Comparison of ENCODE assay signal across 8 cellular contexts in the genomic region with DNA sequence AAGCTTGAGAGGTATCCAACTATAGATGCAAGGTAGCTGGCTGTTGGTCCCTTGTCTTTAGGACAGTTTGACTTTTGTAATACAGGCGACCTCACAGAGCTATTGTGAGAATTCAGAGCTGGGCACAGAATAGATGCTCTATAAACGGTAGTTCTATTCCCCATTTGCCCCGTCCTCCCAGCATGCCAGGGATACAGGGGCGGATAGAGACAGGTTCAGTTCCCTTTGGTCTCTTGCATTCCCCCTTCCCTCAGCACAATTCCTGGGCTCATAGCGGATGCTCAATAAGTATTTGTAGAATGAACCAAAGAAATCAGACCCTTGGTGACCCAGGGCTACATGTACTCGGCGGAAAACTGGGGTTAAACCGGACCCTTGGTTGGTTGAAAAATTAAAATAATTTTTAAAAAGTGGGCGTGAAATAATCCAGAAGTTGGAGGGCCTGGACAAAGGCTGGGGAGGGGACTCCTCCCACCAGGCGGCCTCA. TPM values are rescaled to one million over a fixed set of nuclear protein-coding genes. Genes with fewer than 3 reads are reported as not detected.
DNase-seq lines count a peak whose midpoint lies in the region; ATAC-seq, FAIRE-seq and TF ChIP-seq lines count a peak whose summit lies in the region.

No MANE protein-coding gene starts in this region.

- H3K9me3 ChIP-seq in SU-DHL-6 (ENCODE audit: insufficient read depth, low read length) (no peaks in the 10 kb centered on the region), gastrocnemius medialis (no peaks in the 10 kb centered on the region)

- peak overlapping the region; percentile 90 for H2AFZ ChIP-seq in GM23338
- H2AFZ ChIP-seq in SU-DHL-6 (ENCODE audit: low read depth, low read length, severe bottlenecking), result peak overlapping the region; percentile 50

- peaks cover 42% of the 10 kb centered on the region for H3K79me2 ChIP-seq in GM23338 (replicated peaks; ENCODE audit: insufficient read depth)
- H3K79me2 ChIP-seq in SU-DHL-6 (ENCODE audit: insufficient read depth, low read length), result peaks cover 42% of the 10 kb centered on the region

- H3K9me2 ChIP-seq in GM23338 (ENCODE audit: insufficient read depth) (peaks cover 7% of the 10 kb centered on the region), SU-DHL-6 (replicated peaks; ENCODE audit: insufficient read depth, low read length) (no peaks in the 10 kb centered on the region)

- peak overlapping the region; percentile 68 for H3K9ac ChIP-seq in SU-DHL-6 (ENCODE audit: low read length)

- H3K4me3 Mint-ChIP-seq in GM23338, result peak overlapping the region; percentile 87

- H3K36me3 ChIP-seq in GM23338 (ENCODE audit: insufficient read depth) (no peaks in the 10 kb centered on the region; the same call in 1 of the 2 replicates), SU-DHL-6 (ENCODE audit: low read length) (peaks cover 4% of the 10 kb centered on the region; the same call in 1 of the 2 replicates), gastrocnemius medialis (no peaks in the 10 kb centered on the region)

- in situ Hi-C loops in gastrocnemius medialis (cut with MboI; ENCODE audit: low sequenced_read_pairs in 4 of 4), result no loop called here

- H3K27ac ChIP-seq in GM23338 (ENCODE audit: low read depth) (peak overlapping the region; percentile 64; the same call in 1 of the 2 replicates), SU-DHL-6 (ENCODE audit: low read depth, low read length) (0 out of 2 replicates have a peak overlapping the region, but pooled peaks have one; percentile 17), gastrocnemius medialis (peak overlapping the region; percentile 93 to 99 (median 98))

- no peak for TF ChIP-seq POLR2A in gastrocnemius medialis (IDR thresholded peaks at IDR 0.05)

- H3K4me1 ChIP-seq in GM23338 (ENCODE audit: insufficient read depth) (peaks cover 34% of the 10 kb centered on the region), gastrocnemius medialis (peaks cover 35 to 38% of the 10 kb centered on the region in 2 donors)

- H3K4me3 ChIP-seq in GM23338 (peak overlapping the region; percentile 64), SU-DHL-6 (ENCODE audit: insufficient read depth, low read length, poor library complexity, severe bottlenecking) (peak overlapping the region; percentile 62), fibroblast of pulmonary artery (replicated peaks; ENCODE audit: low read depth, low read length) (peak overlapping the region; percentile 48), gastrocnemius medialis (peak overlapping the region; percentile 45 to 99 (median 86))

- H4K20me1 ChIP-seq in GM23338 (replicated peaks; ENCODE audit: insufficient read depth), result peaks cover 30% of the 10 kb centered on the region
- peaks cover 13% of the 10 kb centered on the region; the same call in 1 of the 2 replicates for H4K20me1 ChIP-seq in SU-DHL-6 (ENCODE audit: low read depth, low read length)

- no peaks in the 10 kb centered on the region for H3K9me3 Mint-ChIP-seq in GM23338

- DNase-seq in GM23338 (ENCODE audit: low spot score), result no peak
- no peak for DNase-seq in fibroblast of pulmonary artery (ENCODE audit: low read depth)
- DNase-seq in gastrocnemius medialis, result no peak
- DNase-seq in hypothalamus (lab: John Stamatoyannopoulos, UW), result no peak
- no peak for DNase-seq in HUDEP-2 (lab: John Stamatoyannopoulos, UW; ENCODE audit: unreplicated experiment in 76 of 76)
- no peak for DNase-seq in GM19239 (ENCODE audit: insufficient read length, low spot score)

- peaks cover 35% of the 10 kb centered on the region for H3K36me3 Mint-ChIP-seq in GM23338 (ENCODE audit: low read depth)

- H3F3A ChIP-seq in GM23338 (replicated peaks; ENCODE audit: low read depth) (no peaks in the 10 kb centered on the region), SU-DHL-6 (ENCODE audit: insufficient read depth) (0 out of 2 replicates have a peak, but pooled peaks cover 4% of the 10 kb centered on the region)

- intact Hi-C loops in gastrocnemius medialis (cut with DNase I; ENCODE audit: low total_unique reads), result loop anchor here (2.0 to 10.0 kb wide), 3 partner anchors 23 to 667 kb away; a partner anchor contains a TSS

- peaks cover 22% of the 10 kb centered on the region for H3K27me3 Mint-ChIP-seq in GM23338 (ENCODE audit: insufficient read depth, low read depth, poor library complexity)

- H3K4me2 ChIP-seq in GM23338 (peak overlapping the region; percentile 88), SU-DHL-6 (ENCODE audit: low read depth, low read length, poor library complexity, severe bottlenecking) (peak overlapping the region; percentile 92)

- ATAC-seq in GM23338 (peak; percentile 6), gastrocnemius medialis (no peak), HG03045 (IDR thresholded peaks at IDR 0.05; ENCODE audit: unreplicated experiment) (no peak)

- peaks cover 44% of the 10 kb centered on the region for H3K4me1 Mint-ChIP-seq in GM23338

- FAIRE-seq in GM19239 (lab: Jason Lieb, UNC), result no peak

- H3K27me3 ChIP-seq in GM23338 (ENCODE audit: insufficient read depth) (peaks cover 28% of the 10 kb centered on the region), SU-DHL-6 (ENCODE audit: low read length) (no peaks in the 10 kb centered on the region), gastrocnemius medialis (no peaks in the 10 kb centered on the region)

- H3K27ac Mint-ChIP-seq in GM23338, result peak overlapping the region; percentile 90

- TF ChIP-seq CTCF in GM23338 (conservative IDR thresholded peaks at IDR 0.05; ENCODE audit: low read depth in 2 of 2) (0 out of 4 replicates have a peak, but pooled peaks of 1 of the 2 experiments have one; percentile 9), SU-DHL-6 (IDR thresholded peaks at IDR 0.05; ENCODE audit: insufficient read depth, low read length, poor library complexity, severe bottlenecking) (no peak), fibroblast of pulmonary artery (IDR thresholded peaks at IDR 0.05; ENCODE audit: low read length, missing control alignments) (no peak), gastrocnemius medialis (IDR thresholded peaks at IDR 0.05 in 4 of 5, conservative IDR thresholded peaks at IDR 0.05 in 1 of 5) (no peak)

TF ChIP-seq in GM23338, 12 proteins besides CTCF, POLR2A, EP300 and RAD21 (continues in another document):
- TF ChIP-seq POLR2AphosphoS5 (IDR thresholded peaks at IDR 0.05; ENCODE audit: low read depth), result no peak
- TF ChIP-seq NANOG (IDR thresholded peaks at IDR 0.05; ENCODE audit: borderline replicate concordance), result no peak
- TF ChIP-seq EZH2phosphoT487 (IDR thresholded peaks at IDR 0.05; ENCODE audit: unreplicated experiment), result no peak
- TF ChIP-seq, protein P1, sequence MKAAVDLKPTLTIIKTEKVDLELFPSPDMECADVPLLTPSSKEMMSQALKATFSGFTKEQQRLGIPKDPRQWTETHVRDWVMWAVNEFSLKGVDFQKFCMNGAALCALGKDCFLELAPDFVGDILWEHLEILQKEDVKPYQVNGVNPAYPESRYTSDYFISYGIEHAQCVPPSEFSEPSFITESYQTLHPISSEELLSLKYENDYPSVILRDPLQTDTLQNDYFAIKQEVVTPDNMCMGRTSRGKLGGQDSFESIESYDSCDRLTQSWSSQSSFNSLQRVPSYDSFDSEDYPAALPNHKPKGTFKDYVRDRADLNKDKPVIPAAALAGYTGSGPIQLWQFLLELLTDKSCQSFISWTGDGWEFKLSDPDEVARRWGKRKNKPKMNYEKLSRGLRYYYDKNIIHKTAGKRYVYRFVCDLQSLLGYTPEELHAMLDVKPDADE (IDR thresholded peaks at IDR 0.05), result no peak
- TF ChIP-seq, protein P2, sequence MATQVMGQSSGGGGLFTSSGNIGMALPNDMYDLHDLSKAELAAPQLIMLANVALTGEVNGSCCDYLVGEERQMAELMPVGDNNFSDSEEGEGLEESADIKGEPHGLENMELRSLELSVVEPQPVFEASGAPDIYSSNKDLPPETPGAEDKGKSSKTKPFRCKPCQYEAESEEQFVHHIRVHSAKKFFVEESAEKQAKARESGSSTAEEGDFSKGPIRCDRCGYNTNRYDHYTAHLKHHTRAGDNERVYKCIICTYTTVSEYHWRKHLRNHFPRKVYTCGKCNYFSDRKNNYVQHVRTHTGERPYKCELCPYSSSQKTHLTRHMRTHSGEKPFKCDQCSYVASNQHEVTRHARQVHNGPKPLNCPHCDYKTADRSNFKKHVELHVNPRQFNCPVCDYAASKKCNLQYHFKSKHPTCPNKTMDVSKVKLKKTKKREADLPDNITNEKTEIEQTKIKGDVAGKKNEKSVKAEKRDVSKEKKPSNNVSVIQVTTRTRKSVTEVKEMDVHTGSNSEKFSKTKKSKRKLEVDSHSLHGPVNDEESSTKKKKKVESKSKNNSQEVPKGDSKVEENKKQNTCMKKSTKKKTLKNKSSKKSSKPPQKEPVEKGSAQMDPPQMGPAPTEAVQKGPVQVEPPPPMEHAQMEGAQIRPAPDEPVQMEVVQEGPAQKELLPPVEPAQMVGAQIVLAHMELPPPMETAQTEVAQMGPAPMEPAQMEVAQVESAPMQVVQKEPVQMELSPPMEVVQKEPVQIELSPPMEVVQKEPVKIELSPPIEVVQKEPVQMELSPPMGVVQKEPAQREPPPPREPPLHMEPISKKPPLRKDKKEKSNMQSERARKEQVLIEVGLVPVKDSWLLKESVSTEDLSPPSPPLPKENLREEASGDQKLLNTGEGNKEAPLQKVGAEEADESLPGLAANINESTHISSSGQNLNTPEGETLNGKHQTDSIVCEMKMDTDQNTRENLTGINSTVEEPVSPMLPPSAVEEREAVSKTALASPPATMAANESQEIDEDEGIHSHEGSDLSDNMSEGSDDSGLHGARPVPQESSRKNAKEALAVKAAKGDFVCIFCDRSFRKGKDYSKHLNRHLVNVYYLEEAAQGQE (IDR thresholded peaks at IDR 0.05; ENCODE audit: unreplicated experiment), result no peak
- TF ChIP-seq EZH2 (IDR thresholded peaks at IDR 0.05; ENCODE audit: low read depth, unreplicated experiment), result no peak
- TF ChIP-seq JUNB (IDR thresholded peaks at IDR 0.05; ENCODE audit: unreplicated experiment), result no peak

RNA-seq across cellular contexts. Expression of a gene that starts 0.7 kb away (rescaled TPM):
- total RNA-seq in GM23338 (2014; rRNA removed; shearing (Covaris generic)), result 57.4 and 62.4 TPM in 2 replicates
- 101 and 102 TPM in 2 replicates for polyA plus RNA-seq in GM23338 (2016; fragmentation: Nextera tagmentation; extraction: Ambion mirVana)
- 10 to 100 TPM in 3 of 4 donors, 1 to 10 TPM in 1; 9.4 to 13.6 (median 12.2) TPM for total RNA-seq in gastrocnemius medialis

Comparison
In these comparisons a context has a peak if more than half of its experiments do, and no peak if none do; other contexts are left out.
1. H3K27ac ChIP-seq: peak in every context shown above with its lines; median percentile 98 in gastrocnemius medialis; 64 in GM23338; 17 in SU-DHL-6.